In genomic region chr1:160627677-160628289, GRCh38 we compare ENCODE assay signal across 15 cellular contexts. TPM values are rescaled to one million over a fixed set of nuclear protein-coding genes. Genes with fewer than 3 reads are reported as not detected.
DNase-seq lines count a peak whose midpoint lies in the region; ATAC-seq and TF ChIP-seq lines count a peak whose summit lies in the region.
"Not testable (repeated sequence)": the region's sequence is repeated elsewhere in the genome, so short reads cannot be mapped to it uniquely, and the experiment has no call there.
"Had no signal": no experiment of that assay in that cellular context is flagged by ENCODE, and none has a peak within 500 bp of the region (broad histone marks: within the 10 kb centered on the region; RNA-seq: fewer than 3 reads in every experiment).

No MANE protein-coding gene starts in this region.

- peak; percentile 30 for TF ChIP-seq POLR2A in GM19099 (IDR thresholded peaks at IDR 0.05; ENCODE audit: extremely low read depth, insufficient read length, low read depth)

- peaks cover 76% of the 10 kb centered on the region for H3K36me3 Mint-ChIP-seq in activated CD8-positive, alpha-beta memory T cell treated with anti-CD3 and anti-CD28 coated beads, Interleukin-2, amount 10 ng/mL, durations not matched to agents 7 days and 5 days
- peaks cover 13% of the 10 kb centered on the region for H3K36me3 Mint-ChIP-seq in central memory CD8-positive, alpha-beta T cell (ENCODE audit: insufficient read depth)
- H3K36me3 Mint-ChIP-seq in stimulated activated memory B cell treated with anti-CD40 and anti-IgM and Interleukin-4, amounts not matched to agents 10 μg/mL and 1 μg/mL and 100 μg/mL, for 72 hours = peaks cover 72% of the 10 kb centered on the region

- DNase-seq in activated CD8-positive, alpha-beta memory T cell treated with anti-CD3 and anti-CD28 coated beads, Interleukin-2, amount 10 ng/mL, durations not matched to agents 7 days and 5 days = peak; percentile 78
- peak; percentile 86 for DNase-seq in activated effector memory CD4-positive, alpha-beta T cell treated with anti-CD3 and anti-CD28 coated beads, Interleukin-2, amount 50 U/mL, for 16 hours
- DNase-seq in central memory CD8-positive, alpha-beta T cell (ENCODE audit: low spot score in 2 of 2) = not testable (repeated sequence)
- DNase-seq in stimulated activated CD4-positive, alpha-beta T cell treated with anti-CD3 and anti-CD28 coated beads, Interleukin-12 subunit alpha, Interleukin-12 subunit beta, amount 100 ng/mL, for 48 hours (ENCODE audit: low read depth in 2 of 3, low spot score in 1 of 3) = peak; percentile 52 to 67 (median 57)

- H3K27ac Mint-ChIP-seq in activated CD8-positive, alpha-beta memory T cell treated with anti-CD3 and anti-CD28 coated beads, Interleukin-2, amount 10 ng/mL, durations not matched to agents 7 days and 5 days = peak overlapping the region; percentile 97
- H3K27ac Mint-ChIP-seq in central memory CD8-positive, alpha-beta T cell (ENCODE audit: low read depth) = peak overlapping the region; percentile 96
- H3K27ac Mint-ChIP-seq in stimulated activated memory B cell treated with anti-CD40 and anti-IgM and Interleukin-4, amounts not matched to agents 10 μg/mL and 1 μg/mL and 100 μg/mL, for 72 hours = peak overlapping the region; percentile 75

- H3K4me2 ChIP-seq in BLaER1 treated with 17β-estradiol and CSF1 and Interleukin-3, amounts not matched to agents 10 nM and 100 nM = peak overlapping the region; percentile 66 to 95 (median 86); a peak in 21 of 22 replicates

- peak overlapping the region; percentile 31 for H3K4me3 Mint-ChIP-seq in activated CD8-positive, alpha-beta memory T cell treated with anti-CD3 and anti-CD28 coated beads, Interleukin-2, amount 10 ng/mL, durations not matched to agents 7 days and 5 days
- peak overlapping the region; percentile 50 for H3K4me3 Mint-ChIP-seq in central memory CD8-positive, alpha-beta T cell
- not testable (repeated sequence) for H3K4me3 Mint-ChIP-seq in stimulated activated memory B cell treated with anti-CD40 and anti-IgM and Interleukin-4, amounts not matched to agents 10 μg/mL and 1 μg/mL and 100 μg/mL, for 72 hours

- not testable (repeated sequence) for H3K27me3 ChIP-seq in BLaER1 treated with 17β-estradiol and CSF1 and Interleukin-3, amounts not matched to agents 10 nM and 100 nM

- not testable (repeated sequence) for H3K27me3 Mint-ChIP-seq in activated CD8-positive, alpha-beta memory T cell treated with anti-CD3 and anti-CD28 coated beads, Interleukin-2, amount 10 ng/mL, durations not matched to agents 7 days and 5 days; central memory CD8-positive, alpha-beta T cell; stimulated activated memory B cell treated with anti-CD40 and anti-IgM and Interleukin-4, amounts not matched to agents 10 μg/mL and 1 μg/mL and 100 μg/mL, for 72 hours

- 0 out of 20 replicates have a peak overlapping the region, but pooled peaks of 1 of the 10 experiments have one; percentile 2 for H3K4me3 ChIP-seq in BLaER1 treated with 17β-estradiol and CSF1 and Interleukin-3, amounts not matched to agents 10 nM and 100 nM

- H4K20me1 ChIP-seq in BLaER1 treated with 17β-estradiol and CSF1 and Interleukin-3, amounts not matched to agents 10 nM and 100 nM = not testable (repeated sequence)

- H3K9me3 ChIP-seq in BLaER1 treated with 17β-estradiol and CSF1 and Interleukin-3, amounts not matched to agents 10 nM and 100 nM (replicated peaks in 1 of 11) = not testable (repeated sequence)

- peak; percentile 9 to 11 for ATAC-seq in activated CD4-positive, CD25-positive, alpha-beta regulatory T cell treated with anti-CD3 and anti-CD28 coated beads, Interleukin-2, amount 50 U/mL, for 24 hours
- ATAC-seq in activated CD8-positive, alpha-beta memory T cell treated with anti-CD3 and anti-CD28 coated beads, Interleukin-2, amount 10 ng/mL, durations not matched to agents 7 days and 5 days; central memory CD8-positive, alpha-beta T cell (replicated peaks; ENCODE audit: extremely low read depth, poor library complexity, severe bottlenecking); stimulated activated memory B cell treated with anti-CD40 and anti-IgM and Interleukin-4, amounts not matched to agents 10 μg/mL and 1 μg/mL and 100 μg/mL, for 72 hours: not testable (repeated sequence)

- peaks cover 99 to 100% (median 100%) of the 10 kb centered on the region in 10 experiments for H3K4me1 ChIP-seq in BLaER1 treated with 17β-estradiol and CSF1 and Interleukin-3, amounts not matched to agents 10 nM and 100 nM

- CTCF ChIA-PET in activated CD8-positive, alpha-beta memory T cell treated with anti-CD3 and anti-CD28 coated beads, Interleukin-2, amount 10 ng/mL, durations not matched to agents 7 days and 5 days (lab: Charles Lee) = interaction anchor here (0.8 to 2.5 kb wide), 9 partner anchors 9 to 48 kb away, joined by 3 to 12 read pairs (median 5); partner anchors contain the start of gene SLAMF1

- H3K36me3 ChIP-seq in BLaER1 treated with 17β-estradiol and CSF1 and Interleukin-3, amounts not matched to agents 10 nM and 100 nM = peaks cover 0 to 54% (median 8%) of the 10 kb centered on the region in 11 experiments; a peak in 9 of 22 replicates

- peaks cover 97% of the 10 kb centered on the region for H3K4me1 Mint-ChIP-seq in activated CD8-positive, alpha-beta memory T cell treated with anti-CD3 and anti-CD28 coated beads, Interleukin-2, amount 10 ng/mL, durations not matched to agents 7 days and 5 days
- peaks cover 95% of the 10 kb centered on the region for H3K4me1 Mint-ChIP-seq in central memory CD8-positive, alpha-beta T cell
- peaks cover 85% of the 10 kb centered on the region for H3K4me1 Mint-ChIP-seq in stimulated activated memory B cell treated with anti-CD40 and anti-IgM and Interleukin-4, amounts not matched to agents 10 μg/mL and 1 μg/mL and 100 μg/mL, for 72 hours

- not testable (repeated sequence) for H3K9me3 Mint-ChIP-seq in activated CD8-positive, alpha-beta memory T cell treated with anti-CD3 and anti-CD28 coated beads, Interleukin-2, amount 10 ng/mL, durations not matched to agents 7 days and 5 days (ENCODE audit: low read depth); central memory CD8-positive, alpha-beta T cell; stimulated activated memory B cell treated with anti-CD40 and anti-IgM and Interleukin-4, amounts not matched to agents 10 μg/mL and 1 μg/mL and 100 μg/mL, for 72 hours

- peak overlapping the region in 5 of 11 experiments; percentile 2 to 79 (median 75); a peak in 5 of 22 replicates for H3K27ac ChIP-seq in BLaER1 treated with 17β-estradiol and CSF1 and Interleukin-3, amounts not matched to agents 10 nM and 100 nM

- H3K9ac ChIP-seq in BLaER1 treated with 17β-estradiol and CSF1 and Interleukin-3, amounts not matched to agents 10 nM and 100 nM = not testable (repeated sequence)

RNA-seq across cellular contexts. Expression of gene SLAMF1, which starts 19.1 kb away (rescaled TPM):
- 100 to 1,000 TPM in 1 of 2 experiments, 10 to 100 TPM in 1; 59.3 to 105 TPM for total RNA-seq in activated CD8-positive, alpha-beta memory T cell treated with anti-CD3 and anti-CD28 coated beads, Interleukin-2, amount 10 ng/mL, durations not matched to agents 7 days and 5 days
- total RNA-seq: bronchial epithelial cell, Caco-2, endodermal cell, lung microvascular endothelial cell, MCF 10A, progenitor cell of endocrine pancreas had no signal

RNA-seq across cellular contexts. Expression of gene CD84, which starts 48.5 kb away (rescaled TPM):
- total RNA-seq in activated CD8-positive, alpha-beta memory T cell treated with anti-CD3 and anti-CD28 coated beads, Interleukin-2, amount 10 ng/mL, durations not matched to agents 7 days and 5 days = 10 to 100 TPM; 29.9 to 34.6 TPM
- total RNA-seq: A172, bronchial epithelial cell, Caco-2, endodermal cell, lung microvascular endothelial cell, MCF 10A, progenitor cell of endocrine pancreas had no signal
